In genomic region chr9:35510366-35510744, GRCh38 we compare ENCODE assay signal across 13 cellular contexts. TPM values are rescaled to one million over a fixed set of nuclear protein-coding genes. Genes with fewer than 3 reads are reported as not detected.
DNase-seq lines count a peak whose midpoint lies in the region; TF ChIP-seq lines count a peak whose summit lies in the region.
"Had no signal": no experiment of that assay in that cellular context is flagged by ENCODE, and none has a peak within 500 bp of the region (broad histone marks: within the 10 kb centered on the region; RNA-seq: fewer than 3 reads in every experiment).

No MANE protein-coding gene starts in this region.

- no peak for TF ChIP-seq EP300 in tibial nerve (IDR thresholded peaks at IDR 0.05)

- peaks cover 4% of the 10 kb centered on the region; the same call in 1 of the 2 replicates for H3K36me3 ChIP-seq in SJSA1
- no peaks in the 10 kb centered on the region for H3K36me3 ChIP-seq in tibial nerve

- 14 to 21% methylated on average over 3 of the region's 3 CpGs for WGBS in tibial nerve, 2 donors

- H3K27me3 ChIP-seq in SJSA1 (replicated peaks) (no peaks in the 10 kb centered on the region), tibial nerve (no peaks in the 10 kb centered on the region)

- H3K4me1 ChIP-seq in SJSA1 (replicated peaks) = peaks cover 37% of the 10 kb centered on the region
- H3K4me1 ChIP-seq in tibial nerve = peaks cover 0 to 53% (median 15%) of the 10 kb centered on the region in 4 donors

- no peak overlapping the region for H3K4me3 ChIP-seq in SJSA1
- peak overlapping the region in 1 of 4 donors; percentile 0 for H3K4me3 ChIP-seq in tibial nerve

- DNase-seq in SJSA1 (ENCODE audit: low read depth in 1 of 2, low spot score in 2 of 2) = no peak
- no peak for DNase-seq in epithelial cell of prostate (ENCODE audit: low read depth, low spot score)
- DNase-seq in tibial nerve (ENCODE audit: low spot score in 2 of 2) = no peak
- no peak for DNase-seq in activated CD4-positive, alpha-beta T cell treated with anti-CD3 and anti-CD28 coated beads, Interleukin-2, amount 10 ng/mL, durations not matched to agents 24 days and 14 days
- DNase-seq in GM03348 (ENCODE audit: low spot score) = no peak
- no peak for DNase-seq in NOMO-1 (lab: John Stamatoyannopoulos, UW; ENCODE audit: unreplicated experiment in 2 of 2)
- no peak for DNase-seq in effector CD4-positive, alpha-beta T cell
- DNase-seq: activated effector memory CD4-positive, alpha-beta T cell treated with Interleukin-2 at 50 U/mL for 16 hours; CD8-positive, alpha-beta memory T cell; NCI-H1048; NCI-H748 treated with DMSO at 0.1 percent for 48 hours had no signal

- H3K4me3 Mint-ChIP-seq in nephron = peak overlapping the region in 1 of 3 experiments; percentile 48
- H3K4me3 Mint-ChIP-seq in activated CD4-positive, alpha-beta T cell treated with anti-CD3 and anti-CD28 coated beads, Interleukin-2, amount 10 ng/mL, durations not matched to agents 24 days and 14 days = no peak overlapping the region
- H3K4me3 Mint-ChIP-seq: CD8-positive, alpha-beta memory T cell; dendritic cell treated with granulocyte-macrophage colony-stimulating factor and Interleukin-4, amounts not matched to agents 40 ng/mL and 50 ng/mL, for 4 days had no signal

- peak overlapping the region; percentile 83 to 99 (median 98) for H3K27ac Mint-ChIP-seq in nephron
- no peak overlapping the region for H3K27ac Mint-ChIP-seq in activated CD4-positive, alpha-beta T cell treated with anti-CD3 and anti-CD28 coated beads, Interleukin-2, amount 10 ng/mL, durations not matched to agents 24 days and 14 days
- H3K27ac Mint-ChIP-seq: CD8-positive, alpha-beta memory T cell; dendritic cell treated with granulocyte-macrophage colony-stimulating factor and Interleukin-4, amounts not matched to agents 40 ng/mL and 50 ng/mL, for 4 days had no signal

- no peaks in the 10 kb centered on the region for H3K9me3 Mint-ChIP-seq in nephron
- H3K9me3 Mint-ChIP-seq in activated CD4-positive, alpha-beta T cell treated with anti-CD3 and anti-CD28 coated beads, Interleukin-2, amount 10 ng/mL, durations not matched to agents 24 days and 14 days = no peaks in the 10 kb centered on the region
- H3K9me3 Mint-ChIP-seq: CD8-positive, alpha-beta memory T cell; dendritic cell treated with granulocyte-macrophage colony-stimulating factor and Interleukin-4, amounts not matched to agents 40 ng/mL and 50 ng/mL, for 4 days had no signal

- H3K36me3 Mint-ChIP-seq in nephron (ENCODE audit: low read depth) = no peaks in the 10 kb centered on the region
- peaks cover 2% of the 10 kb centered on the region for H3K36me3 Mint-ChIP-seq in activated CD4-positive, alpha-beta T cell treated with anti-CD3 and anti-CD28 coated beads, Interleukin-2, amount 10 ng/mL, durations not matched to agents 24 days and 14 days (ENCODE audit: low read depth)
- H3K36me3 Mint-ChIP-seq: CD8-positive, alpha-beta memory T cell had no signal

- peaks cover 47% of the 10 kb centered on the region for H3K4me1 Mint-ChIP-seq in nephron
- H3K4me1 Mint-ChIP-seq in activated CD4-positive, alpha-beta T cell treated with anti-CD3 and anti-CD28 coated beads, Interleukin-2, amount 10 ng/mL, durations not matched to agents 24 days and 14 days = peaks cover 5% of the 10 kb centered on the region
- H3K4me1 Mint-ChIP-seq: CD8-positive, alpha-beta memory T cell had no signal

- no peak for TF ChIP-seq CTCF in nephron (IDR thresholded peaks at IDR 0.05; ENCODE audit: unreplicated experiment in 3 of 3)
- TF ChIP-seq CTCF in tibial nerve (IDR thresholded peaks at IDR 0.05) = no peak

- peak overlapping the region; percentile 44 for H3K27ac ChIP-seq in SJSA1
- H3K27ac ChIP-seq in epithelial cell of prostate = peak overlapping the region; percentile 57
- peak overlapping the region; percentile 58 to 87 (median 74) for H3K27ac ChIP-seq in tibial nerve

- no peaks in the 10 kb centered on the region for H3K27me3 Mint-ChIP-seq in nephron (ENCODE audit: low read depth)
- H3K27me3 Mint-ChIP-seq in activated CD4-positive, alpha-beta T cell treated with anti-CD3 and anti-CD28 coated beads, Interleukin-2, amount 10 ng/mL, durations not matched to agents 24 days and 14 days = peaks cover 2% of the 10 kb centered on the region
- H3K27me3 Mint-ChIP-seq: dendritic cell treated with granulocyte-macrophage colony-stimulating factor and Interleukin-4, amounts not matched to agents 40 ng/mL and 50 ng/mL, for 4 days had no signal

- H3K9me3 ChIP-seq in SJSA1 (replicated peaks) = 0 out of 2 replicates have a peak, but pooled peaks cover 3% of the 10 kb centered on the region
- no peaks in the 10 kb centered on the region for H3K9me3 ChIP-seq in tibial nerve

- intact Hi-C loops in activated CD4-positive, alpha-beta T cell treated with anti-CD3 and anti-CD28 coated beads, Interleukin-2, amount 10 ng/mL, durations not matched to agents 24 days and 14 days (cut with micrococcal nuclease) = no loop called here

- TF ChIP-seq POLR2A in tibial nerve (IDR thresholded peaks at IDR 0.05) = no peak

RNA-seq across cellular contexts. Expression of gene RUSC2, which starts 20.4 kb away (rescaled TPM):
- 22.1 and 24.0 TPM in 2 replicates for total RNA-seq in SJSA1 (2014; rRNA removed; shearing (Covaris generic))
- 10 to 100 TPM; 28.8 to 39.3 (median 35.4) TPM for total RNA-seq in tibial nerve
- total RNA-seq in activated CD4-positive, alpha-beta T cell treated with anti-CD3 and anti-CD28 coated beads, Interleukin-2, amount 10 ng/mL, durations not matched to agents 24 days and 14 days = 6.9 and 7.9 TPM in 2 replicates
